ENCODE assay signal across 2 cellular contexts in the genomic region with DNA sequence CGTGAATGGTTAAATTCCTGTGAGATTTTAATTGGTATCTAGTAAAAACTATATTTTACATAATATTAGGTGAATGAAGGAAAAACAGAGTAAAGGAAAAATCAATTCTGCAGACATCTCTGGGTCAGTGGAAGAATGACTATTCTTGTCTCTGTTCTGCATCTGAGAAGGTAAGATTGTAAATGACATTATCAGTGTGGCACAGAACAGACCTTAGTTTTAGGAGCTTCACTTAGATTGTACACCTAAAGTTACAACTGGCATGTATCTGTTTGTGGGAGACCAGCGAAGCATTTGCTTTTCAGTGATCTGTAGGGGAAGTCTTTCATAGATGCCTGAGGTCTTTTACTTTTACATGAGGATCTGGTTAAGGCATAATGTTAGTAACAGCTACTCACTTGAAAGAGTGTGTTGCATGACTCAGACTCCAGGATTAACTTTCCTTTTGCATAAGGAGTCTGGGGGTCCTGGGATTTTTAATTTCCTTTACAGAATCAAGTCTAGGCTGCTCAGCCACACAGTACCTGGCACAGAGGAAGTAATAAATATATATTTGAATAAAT.
TF ChIP-seq lines count a peak whose summit lies in the region.

No MANE protein-coding gene starts in this region.

TF ChIP-seq in GM23338, 12 proteins besides CTCF, POLR2A, EP300 and RAD21 (continues in another document):
- TF ChIP-seq CREB1 (CRISPR knock-in tag; IDR thresholded peaks at IDR 0.05; ENCODE audit: low read depth): no peak
- TF ChIP-seq EZH2phosphoT487 (IDR thresholded peaks at IDR 0.05; ENCODE audit: unreplicated experiment): no peak
- no peak for TF ChIP-seq STAT1 (IDR thresholded peaks at IDR 0.05; ENCODE audit: unreplicated experiment)
- no peak for TF ChIP-seq JUNB (IDR thresholded peaks at IDR 0.05; ENCODE audit: unreplicated experiment)
- TF ChIP-seq, protein P1, sequence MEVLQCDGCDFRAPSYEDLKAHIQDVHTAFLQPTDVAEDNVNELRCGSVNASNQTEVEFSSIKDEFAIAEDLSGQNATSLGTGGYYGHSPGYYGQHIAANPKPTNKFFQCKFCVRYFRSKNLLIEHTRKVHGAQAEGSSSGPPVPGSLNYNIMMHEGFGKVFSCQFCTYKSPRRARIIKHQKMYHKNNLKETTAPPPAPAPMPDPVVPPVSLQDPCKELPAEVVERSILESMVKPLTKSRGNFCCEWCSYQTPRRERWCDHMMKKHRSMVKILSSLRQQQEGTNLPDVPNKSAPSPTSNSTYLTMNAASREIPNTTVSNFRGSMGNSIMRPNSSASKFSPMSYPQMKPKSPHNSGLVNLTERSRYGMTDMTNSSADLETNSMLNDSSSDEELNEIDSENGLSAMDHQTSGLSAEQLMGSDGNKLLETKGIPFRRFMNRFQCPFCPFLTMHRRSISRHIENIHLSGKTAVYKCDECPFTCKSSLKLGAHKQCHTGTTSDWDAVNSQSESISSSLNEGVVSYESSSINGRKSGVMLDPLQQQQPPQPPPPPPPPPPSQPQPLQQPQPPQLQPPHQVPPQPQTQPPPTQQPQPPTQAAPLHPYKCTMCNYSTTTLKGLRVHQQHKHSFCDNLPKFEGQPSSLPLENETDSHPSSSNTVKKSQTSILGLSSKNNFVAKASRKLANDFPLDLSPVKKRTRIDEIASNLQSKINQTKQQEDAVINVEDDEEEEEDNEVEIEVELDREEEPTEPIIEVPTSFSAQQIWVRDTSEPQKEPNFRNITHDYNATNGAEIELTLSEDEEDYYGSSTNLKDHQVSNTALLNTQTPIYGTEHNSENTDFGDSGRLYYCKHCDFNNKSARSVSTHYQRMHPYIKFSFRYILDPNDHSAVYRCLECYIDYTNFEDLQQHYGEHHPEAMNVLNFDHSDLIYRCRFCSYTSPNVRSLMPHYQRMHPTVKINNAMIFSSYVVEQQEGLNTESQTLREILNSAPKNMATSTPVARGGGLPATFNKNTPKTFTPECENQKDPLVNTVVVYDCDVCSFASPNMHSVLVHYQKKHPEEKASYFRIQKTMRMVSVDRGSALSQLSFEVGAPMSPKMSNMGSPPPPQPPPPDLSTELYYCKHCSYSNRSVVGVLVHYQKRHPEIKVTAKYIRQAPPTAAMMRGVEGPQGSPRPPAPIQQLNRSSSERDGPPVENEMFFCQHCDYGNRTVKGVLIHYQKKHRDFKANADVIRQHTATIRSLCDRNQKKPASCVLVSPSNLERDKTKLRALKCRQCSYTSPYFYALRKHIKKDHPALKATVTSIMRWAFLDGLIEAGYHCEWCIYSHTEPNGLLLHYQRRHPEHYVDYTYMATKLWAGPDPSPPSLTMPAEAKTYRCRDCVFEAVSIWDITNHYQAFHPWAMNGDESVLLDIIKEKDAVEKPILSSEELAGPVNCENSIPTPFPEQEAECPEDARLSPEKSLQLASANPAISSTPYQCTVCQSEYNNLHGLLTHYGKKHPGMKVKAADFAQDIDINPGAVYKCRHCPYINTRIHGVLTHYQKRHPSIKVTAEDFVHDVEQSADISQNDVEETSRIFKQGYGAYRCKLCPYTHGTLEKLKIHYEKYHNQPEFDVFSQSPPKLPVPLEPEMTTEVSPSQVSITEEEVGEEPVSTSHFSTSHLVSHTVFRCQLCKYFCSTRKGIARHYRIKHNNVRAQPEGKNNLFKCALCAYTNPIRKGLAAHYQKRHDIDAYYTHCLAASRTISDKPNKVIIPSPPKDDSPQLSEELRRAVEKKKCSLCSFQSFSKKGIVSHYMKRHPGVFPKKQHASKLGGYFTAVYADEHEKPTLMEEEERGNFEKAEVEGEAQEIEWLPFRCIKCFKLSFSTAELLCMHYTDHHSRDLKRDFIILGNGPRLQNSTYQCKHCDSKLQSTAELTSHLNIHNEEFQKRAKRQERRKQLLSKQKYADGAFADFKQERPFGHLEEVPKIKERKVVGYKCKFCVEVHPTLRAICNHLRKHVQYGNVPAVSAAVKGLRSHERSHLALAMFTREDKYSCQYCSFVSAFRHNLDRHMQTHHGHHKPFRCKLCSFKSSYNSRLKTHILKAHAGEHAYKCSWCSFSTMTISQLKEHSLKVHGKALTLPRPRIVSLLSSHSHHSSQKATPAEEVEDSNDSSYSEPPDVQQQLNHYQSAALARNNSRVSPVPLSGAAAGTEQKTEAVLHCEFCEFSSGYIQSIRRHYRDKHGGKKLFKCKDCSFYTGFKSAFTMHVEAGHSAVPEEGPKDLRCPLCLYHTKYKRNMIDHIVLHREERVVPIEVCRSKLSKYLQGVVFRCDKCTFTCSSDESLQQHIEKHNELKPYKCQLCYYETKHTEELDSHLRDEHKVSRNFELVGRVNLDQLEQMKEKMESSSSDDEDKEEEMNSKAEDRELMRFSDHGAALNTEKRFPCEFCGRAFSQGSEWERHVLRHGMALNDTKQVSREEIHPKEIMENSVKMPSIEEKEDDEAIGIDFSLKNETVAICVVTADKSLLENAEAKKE (CRISPR knock-in tag; IDR thresholded peaks at IDR 0.05): no peak
- no peak for TF ChIP-seq NANOG (IDR thresholded peaks at IDR 0.05; ENCODE audit: borderline replicate concordance)
- TF ChIP-seq EZH2 (IDR thresholded peaks at IDR 0.05; ENCODE audit: low read depth, unreplicated experiment): no peak
- TF ChIP-seq, protein P2, sequence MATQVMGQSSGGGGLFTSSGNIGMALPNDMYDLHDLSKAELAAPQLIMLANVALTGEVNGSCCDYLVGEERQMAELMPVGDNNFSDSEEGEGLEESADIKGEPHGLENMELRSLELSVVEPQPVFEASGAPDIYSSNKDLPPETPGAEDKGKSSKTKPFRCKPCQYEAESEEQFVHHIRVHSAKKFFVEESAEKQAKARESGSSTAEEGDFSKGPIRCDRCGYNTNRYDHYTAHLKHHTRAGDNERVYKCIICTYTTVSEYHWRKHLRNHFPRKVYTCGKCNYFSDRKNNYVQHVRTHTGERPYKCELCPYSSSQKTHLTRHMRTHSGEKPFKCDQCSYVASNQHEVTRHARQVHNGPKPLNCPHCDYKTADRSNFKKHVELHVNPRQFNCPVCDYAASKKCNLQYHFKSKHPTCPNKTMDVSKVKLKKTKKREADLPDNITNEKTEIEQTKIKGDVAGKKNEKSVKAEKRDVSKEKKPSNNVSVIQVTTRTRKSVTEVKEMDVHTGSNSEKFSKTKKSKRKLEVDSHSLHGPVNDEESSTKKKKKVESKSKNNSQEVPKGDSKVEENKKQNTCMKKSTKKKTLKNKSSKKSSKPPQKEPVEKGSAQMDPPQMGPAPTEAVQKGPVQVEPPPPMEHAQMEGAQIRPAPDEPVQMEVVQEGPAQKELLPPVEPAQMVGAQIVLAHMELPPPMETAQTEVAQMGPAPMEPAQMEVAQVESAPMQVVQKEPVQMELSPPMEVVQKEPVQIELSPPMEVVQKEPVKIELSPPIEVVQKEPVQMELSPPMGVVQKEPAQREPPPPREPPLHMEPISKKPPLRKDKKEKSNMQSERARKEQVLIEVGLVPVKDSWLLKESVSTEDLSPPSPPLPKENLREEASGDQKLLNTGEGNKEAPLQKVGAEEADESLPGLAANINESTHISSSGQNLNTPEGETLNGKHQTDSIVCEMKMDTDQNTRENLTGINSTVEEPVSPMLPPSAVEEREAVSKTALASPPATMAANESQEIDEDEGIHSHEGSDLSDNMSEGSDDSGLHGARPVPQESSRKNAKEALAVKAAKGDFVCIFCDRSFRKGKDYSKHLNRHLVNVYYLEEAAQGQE (IDR thresholded peaks at IDR 0.05; ENCODE audit: unreplicated experiment): no peak
- TF ChIP-seq ZNF114 (CRISPR knock-in tag; IDR thresholded peaks at IDR 0.05): no peak
- no peak for TF ChIP-seq POLR2AphosphoS5 (IDR thresholded peaks at IDR 0.05; ENCODE audit: low read depth)

TF ChIP-seq in endothelial cell of umbilical vein, 7 proteins besides CTCF, POLR2A, EP300 and RAD21:
- TF ChIP-seq JUN (IDR thresholded peaks at IDR 0.05; ENCODE audit: borderline replicate concordance, insufficient read depth, insufficient read length, low read depth): no peak
- TF ChIP-seq, protein P3, sequence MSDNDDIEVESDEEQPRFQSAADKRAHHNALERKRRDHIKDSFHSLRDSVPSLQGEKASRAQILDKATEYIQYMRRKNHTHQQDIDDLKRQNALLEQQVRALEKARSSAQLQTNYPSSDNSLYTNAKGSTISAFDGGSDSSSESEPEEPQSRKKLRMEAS (IDR thresholded peaks at IDR 0.05; ENCODE audit: insufficient read depth, insufficient read length): no peak
- TF ChIP-seq POLR2AphosphoS5 (IDR thresholded peaks at IDR 0.05; ENCODE audit: insufficient read depth, low read depth, low read length): no peak
- TF ChIP-seq FOS (IDR thresholded peaks at IDR 0.05; ENCODE audit: borderline replicate concordance, insufficient read depth, low read length): no peak
- no peak for TF ChIP-seq MYC (IDR thresholded peaks at IDR 0.05; ENCODE audit: low read depth, low read length)
- TF ChIP-seq EZH2 (IDR thresholded peaks at IDR 0.05; ENCODE audit: borderline replicate concordance, low read depth, low read length, severe bottlenecking): no peak
- TF ChIP-seq GATA2 (IDR thresholded peaks at IDR 0.05; ENCODE audit: insufficient read depth, insufficient read length, low read depth, low read length): no peak
